Comparison of ENCODE assay signal across 9 cellular contexts in genomic region chr6:42532038-42532669, GRCh38. TPM values are rescaled to one million over a fixed set of nuclear protein-coding genes. Genes with fewer than 3 reads are reported as not detected.
DNase-seq lines count a peak whose midpoint lies in the region; ATAC-seq, FAIRE-seq and TF ChIP-seq lines count a peak whose summit lies in the region.
"Had no signal": no experiment of that assay in that cellular context is flagged by ENCODE, and none has a peak within 500 bp of the region (broad histone marks: within the 10 kb centered on the region; RNA-seq: fewer than 3 reads in every experiment).

No MANE protein-coding gene starts in this region.

- no peak overlapping the region for H3K4me3 ChIP-seq in BE2C (ENCODE audit: low read depth, low read length)

- no peak overlapping the region for H3K27ac Mint-ChIP-seq in activated CD4-positive, alpha-beta T cell treated with anti-CD3 and anti-CD28 coated beads, Interleukin-2, amount 10 ng/mL, durations not matched to agents 24 days and 14 days
- H3K27ac Mint-ChIP-seq: IgD-negative memory B cell had no signal

- peaks cover 1% of the 10 kb centered on the region for H3K27me3 Mint-ChIP-seq in activated CD4-positive, alpha-beta T cell treated with anti-CD3 and anti-CD28 coated beads, Interleukin-2, amount 10 ng/mL, durations not matched to agents 24 days and 14 days

- no peaks in the 10 kb centered on the region for H3K36me3 ChIP-seq in BE2C

- no peaks in the 10 kb centered on the region for H3K9me3 ChIP-seq in BE2C

- no peaks in the 10 kb centered on the region for H3K9me3 Mint-ChIP-seq in activated CD4-positive, alpha-beta T cell treated with anti-CD3 and anti-CD28 coated beads, Interleukin-2, amount 10 ng/mL, durations not matched to agents 24 days and 14 days
- H3K9me3 Mint-ChIP-seq: IgD-negative memory B cell had no signal

- no peak overlapping the region for H3K4me3 Mint-ChIP-seq in activated CD4-positive, alpha-beta T cell treated with anti-CD3 and anti-CD28 coated beads, Interleukin-2, amount 10 ng/mL, durations not matched to agents 24 days and 14 days
- H3K4me3 Mint-ChIP-seq: IgD-negative memory B cell had no signal

- peak; percentile 89 for TF ChIP-seq CTCF in BE2C (IDR thresholded peaks at IDR 0.05; ENCODE audit: low read depth, low read length)

- ATAC-seq in HG03571 (IDR thresholded peaks at IDR 0.05; ENCODE audit: unreplicated experiment): no peak

- H3K27me3 ChIP-seq in BE2C: no peaks in the 10 kb centered on the region

- H3K4me1 Mint-ChIP-seq in activated CD4-positive, alpha-beta T cell treated with anti-CD3 and anti-CD28 coated beads, Interleukin-2, amount 10 ng/mL, durations not matched to agents 24 days and 14 days: no peaks in the 10 kb centered on the region

- no peaks in the 10 kb centered on the region for H3K4me1 ChIP-seq in BE2C

- H3K36me3 Mint-ChIP-seq in activated CD4-positive, alpha-beta T cell treated with anti-CD3 and anti-CD28 coated beads, Interleukin-2, amount 10 ng/mL, durations not matched to agents 24 days and 14 days (ENCODE audit: low read depth): no peaks in the 10 kb centered on the region
- H3K36me3 Mint-ChIP-seq: IgD-negative memory B cell had no signal

- intact Hi-C loops in activated CD4-positive, alpha-beta T cell treated with anti-CD3 and anti-CD28 coated beads, Interleukin-2, amount 10 ng/mL, durations not matched to agents 24 days and 14 days (cut with micrococcal nuclease): loop anchor here (5.0 kb wide), 2 partner anchors 225 to 270 kb away; no protein-coding TSS in a partner anchor

- peak; percentile 40 for DNase-seq in BE2C
- DNase-seq in GM12892 (ENCODE audit: insufficient read length): peak; percentile 30
- peak; percentile 58 for DNase-seq in NCI-H2196 (lab: John Stamatoyannopoulos, UW; ENCODE audit: unreplicated experiment)
- peak; percentile 72 for DNase-seq in activated CD4-positive, alpha-beta T cell treated with anti-CD3 and anti-CD28 coated beads, Interleukin-2, amount 10 ng/mL, durations not matched to agents 24 days and 14 days
- peak; percentile 61 for DNase-seq in glomerular visceral epithelial cell (ENCODE audit: extremely low spot score)
- peak; percentile 40 for DNase-seq in retina
- no peak for DNase-seq in islet precursor cell

- no peak for TF ChIP-seq POLR2A in GM12892 (IDR thresholded peaks at IDR 0.05; ENCODE audit: low read depth, low read length)

- peak; percentile 94 for FAIRE-seq in GM12892 (lab: Jason Lieb, UNC)

RNA-seq across cellular contexts. Expression of gene UBR2, which starts 31.7 kb away (rescaled TPM):
- polyA plus RNA-seq in BE2C (2012; ENCODE audit: insufficient read depth, insufficient read length, low read depth): 5.0 TPM
- polyA plus RNA-seq in GM12892 (2012; ENCODE audit: missing spikeins): 11.0 TPM
- 30.1 and 30.8 TPM in 2 replicates for total RNA-seq in activated CD4-positive, alpha-beta T cell treated with anti-CD3 and anti-CD28 coated beads, Interleukin-2, amount 10 ng/mL, durations not matched to agents 24 days and 14 days
